In the genomic region with DNA sequence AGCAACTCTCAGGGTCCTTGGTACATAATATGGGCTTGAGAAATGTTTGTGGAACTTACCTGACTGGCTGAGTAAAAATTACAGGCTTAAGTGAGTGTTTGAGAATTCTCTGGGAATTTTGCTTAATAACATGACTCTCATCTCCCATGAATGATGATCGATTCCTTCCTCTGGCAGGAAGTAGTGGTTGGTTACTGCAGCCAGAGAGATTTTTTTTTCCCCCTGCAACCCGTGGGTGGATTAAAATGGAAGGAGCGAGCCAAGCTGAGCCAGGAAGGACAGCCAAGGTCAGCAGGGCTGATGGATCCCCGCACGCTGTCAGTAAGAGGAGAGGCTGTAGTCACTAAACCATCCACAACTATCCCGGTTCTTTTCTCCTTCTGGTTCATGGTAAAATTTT, we compare ENCODE assay signal across 1 cellular context.
A peak's percentile ranks its signal among the peaks of the same experiment; 100 is the strongest.
TF ChIP-seq lines count a peak whose summit lies in the region.

No MANE protein-coding gene starts in this region.

TF ChIP-seq in SK-N-SH, 30 proteins besides CTCF, POLR2A, EP300 and RAD21 (continued from another document):
- TF ChIP-seq, protein P1, sequence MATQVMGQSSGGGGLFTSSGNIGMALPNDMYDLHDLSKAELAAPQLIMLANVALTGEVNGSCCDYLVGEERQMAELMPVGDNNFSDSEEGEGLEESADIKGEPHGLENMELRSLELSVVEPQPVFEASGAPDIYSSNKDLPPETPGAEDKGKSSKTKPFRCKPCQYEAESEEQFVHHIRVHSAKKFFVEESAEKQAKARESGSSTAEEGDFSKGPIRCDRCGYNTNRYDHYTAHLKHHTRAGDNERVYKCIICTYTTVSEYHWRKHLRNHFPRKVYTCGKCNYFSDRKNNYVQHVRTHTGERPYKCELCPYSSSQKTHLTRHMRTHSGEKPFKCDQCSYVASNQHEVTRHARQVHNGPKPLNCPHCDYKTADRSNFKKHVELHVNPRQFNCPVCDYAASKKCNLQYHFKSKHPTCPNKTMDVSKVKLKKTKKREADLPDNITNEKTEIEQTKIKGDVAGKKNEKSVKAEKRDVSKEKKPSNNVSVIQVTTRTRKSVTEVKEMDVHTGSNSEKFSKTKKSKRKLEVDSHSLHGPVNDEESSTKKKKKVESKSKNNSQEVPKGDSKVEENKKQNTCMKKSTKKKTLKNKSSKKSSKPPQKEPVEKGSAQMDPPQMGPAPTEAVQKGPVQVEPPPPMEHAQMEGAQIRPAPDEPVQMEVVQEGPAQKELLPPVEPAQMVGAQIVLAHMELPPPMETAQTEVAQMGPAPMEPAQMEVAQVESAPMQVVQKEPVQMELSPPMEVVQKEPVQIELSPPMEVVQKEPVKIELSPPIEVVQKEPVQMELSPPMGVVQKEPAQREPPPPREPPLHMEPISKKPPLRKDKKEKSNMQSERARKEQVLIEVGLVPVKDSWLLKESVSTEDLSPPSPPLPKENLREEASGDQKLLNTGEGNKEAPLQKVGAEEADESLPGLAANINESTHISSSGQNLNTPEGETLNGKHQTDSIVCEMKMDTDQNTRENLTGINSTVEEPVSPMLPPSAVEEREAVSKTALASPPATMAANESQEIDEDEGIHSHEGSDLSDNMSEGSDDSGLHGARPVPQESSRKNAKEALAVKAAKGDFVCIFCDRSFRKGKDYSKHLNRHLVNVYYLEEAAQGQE (IDR thresholded peaks at IDR 0.05; ENCODE audit: low read depth, low read length): no peak
- TF ChIP-seq NFIC (IDR thresholded peaks at IDR 0.05; ENCODE audit: borderline replicate concordance) (peak; percentile 58), SMC3 (IDR thresholded peaks at IDR 0.05; ENCODE audit: low read depth, low read length) (no peak), TCF12 (IDR thresholded peaks at IDR 0.05) (peak; percentile 69), GATA2 (CRISPR knock-in tag; IDR thresholded peaks at IDR 0.05) (no peak), POLR2AphosphoS5 (IDR thresholded peaks at IDR 0.05; ENCODE audit: low read depth, low read length) (no peak; the same call in 1 of the 2 replicates), RFX5 (IDR thresholded peaks at IDR 0.05; ENCODE audit: low read length) (no peak), SIN3A (IDR thresholded peaks at IDR 0.05; ENCODE audit: borderline replicate concordance, low read depth, low read length) (no peak), TAF1 (IDR thresholded peaks at IDR 0.05; ENCODE audit: borderline replicate concordance, low read depth, low read length) (no peak), FOXM1 (IDR thresholded peaks at IDR 0.05; ENCODE audit: low read depth) (peak; percentile 44; the same call in 1 of the 2 replicates), NRF1 (IDR thresholded peaks at IDR 0.05; ENCODE audit: low read depth, low read length) (no peak), ELF1 (IDR thresholded peaks at IDR 0.05) (no peak), FOSL2 (IDR thresholded peaks at IDR 0.05; ENCODE audit: borderline replicate concordance, low read depth) (0 out of 2 replicates have a peak, but pooled peaks have one; percentile 3), RXRA (IDR thresholded peaks at IDR 0.05; ENCODE audit: borderline replicate concordance, low read depth) (peak; percentile 56; the same call in 1 of the 2 replicates), MXI1 (IDR thresholded peaks at IDR 0.05; ENCODE audit: low read depth, low read length) (no peak), YY1 (IDR thresholded peaks at IDR 0.05; ENCODE audit: low read depth) (no peak), TEAD4 (IDR thresholded peaks at IDR 0.05; ENCODE audit: borderline replicate concordance, insufficient read depth) (0 out of 2 replicates have a peak, but pooled peaks have one; percentile 42)
- TF ChIP-seq, protein P2, sequence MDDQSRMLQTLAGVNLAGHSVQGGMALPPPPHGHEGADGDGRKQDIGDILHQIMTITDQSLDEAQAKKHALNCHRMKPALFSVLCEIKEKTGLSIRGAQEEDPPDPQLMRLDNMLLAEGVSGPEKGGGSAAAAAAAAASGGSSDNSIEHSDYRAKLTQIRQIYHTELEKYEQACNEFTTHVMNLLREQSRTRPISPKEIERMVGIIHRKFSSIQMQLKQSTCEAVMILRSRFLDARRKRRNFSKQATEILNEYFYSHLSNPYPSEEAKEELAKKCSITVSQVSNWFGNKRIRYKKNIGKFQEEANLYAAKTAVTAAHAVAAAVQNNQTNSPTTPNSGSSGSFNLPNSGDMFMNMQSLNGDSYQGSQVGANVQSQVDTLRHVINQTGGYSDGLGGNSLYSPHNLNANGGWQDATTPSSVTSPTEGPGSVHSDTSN (IDR thresholded peaks at IDR 0.05): peak; percentile 68
- TF ChIP-seq, protein P3, sequence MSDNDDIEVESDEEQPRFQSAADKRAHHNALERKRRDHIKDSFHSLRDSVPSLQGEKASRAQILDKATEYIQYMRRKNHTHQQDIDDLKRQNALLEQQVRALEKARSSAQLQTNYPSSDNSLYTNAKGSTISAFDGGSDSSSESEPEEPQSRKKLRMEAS (IDR thresholded peaks at IDR 0.05; ENCODE audit: low read depth): no peak
- TF ChIP-seq, protein P4, sequence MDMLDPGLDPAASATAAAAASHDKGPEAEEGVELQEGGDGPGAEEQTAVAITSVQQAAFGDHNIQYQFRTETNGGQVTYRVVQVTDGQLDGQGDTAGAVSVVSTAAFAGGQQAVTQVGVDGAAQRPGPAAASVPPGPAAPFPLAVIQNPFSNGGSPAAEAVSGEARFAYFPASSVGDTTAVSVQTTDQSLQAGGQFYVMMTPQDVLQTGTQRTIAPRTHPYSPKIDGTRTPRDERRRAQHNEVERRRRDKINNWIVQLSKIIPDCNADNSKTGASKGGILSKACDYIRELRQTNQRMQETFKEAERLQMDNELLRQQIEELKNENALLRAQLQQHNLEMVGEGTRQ (IDR thresholded peaks at IDR 0.05; ENCODE audit: borderline replicate concordance, low read depth, low read length): no peak
- TF ChIP-seq, protein P5, sequence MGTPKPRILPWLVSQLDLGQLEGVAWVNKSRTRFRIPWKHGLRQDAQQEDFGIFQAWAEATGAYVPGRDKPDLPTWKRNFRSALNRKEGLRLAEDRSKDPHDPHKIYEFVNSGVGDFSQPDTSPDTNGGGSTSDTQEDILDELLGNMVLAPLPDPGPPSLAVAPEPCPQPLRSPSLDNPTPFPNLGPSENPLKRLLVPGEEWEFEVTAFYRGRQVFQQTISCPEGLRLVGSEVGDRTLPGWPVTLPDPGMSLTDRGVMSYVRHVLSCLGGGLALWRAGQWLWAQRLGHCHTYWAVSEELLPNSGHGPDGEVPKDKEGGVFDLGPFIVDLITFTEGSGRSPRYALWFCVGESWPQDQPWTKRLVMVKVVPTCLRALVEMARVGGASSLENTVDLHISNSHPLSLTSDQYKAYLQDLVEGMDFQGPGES (IDR thresholded peaks at IDR 0.05; ENCODE audit: low read depth, low read length): no peak
